9 cellular contexts compared by ENCODE assay signal in the genomic region with DNA sequence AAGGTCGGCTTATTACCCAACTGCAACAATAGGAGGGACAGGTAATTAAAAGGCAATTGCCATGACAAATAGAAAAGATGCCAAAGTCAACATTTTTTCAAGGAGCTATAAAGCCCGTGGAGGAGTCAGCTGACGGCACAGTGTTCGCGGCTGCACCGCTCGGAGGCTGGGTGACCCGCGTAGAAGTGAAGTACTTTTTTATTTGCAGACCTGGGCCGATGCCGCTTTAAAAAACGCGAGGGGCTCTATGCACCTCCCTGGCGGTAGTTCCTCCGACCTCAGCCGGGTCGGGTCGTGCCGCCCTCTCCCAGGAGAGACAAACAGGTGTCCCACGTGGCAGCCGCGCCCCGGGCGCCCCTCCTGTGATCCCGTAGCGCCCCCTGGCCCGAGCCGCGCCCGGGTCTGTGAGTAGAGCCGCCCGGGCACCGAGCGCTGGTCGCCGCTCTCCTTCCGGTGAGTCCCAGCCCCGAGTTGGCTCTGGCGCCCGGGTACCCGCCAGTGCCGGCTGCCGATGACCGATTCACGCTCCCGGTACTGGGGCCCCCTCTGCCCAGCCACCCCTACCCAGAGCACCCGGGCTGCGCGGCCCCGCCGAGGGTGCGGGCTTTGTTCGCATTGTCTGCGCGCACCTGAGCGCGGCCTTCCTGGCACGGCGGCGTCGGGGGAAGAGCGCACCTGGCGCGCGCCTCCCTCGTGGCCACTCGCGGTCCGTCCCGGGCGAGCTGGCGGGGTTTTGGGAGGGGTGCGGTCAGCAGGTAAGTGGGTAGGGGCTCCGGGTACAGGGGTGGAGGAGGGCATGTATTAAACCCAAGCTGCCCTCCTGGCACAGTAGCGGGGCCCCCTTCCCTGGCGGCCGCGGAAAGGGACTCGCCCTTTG. TPM values are rescaled to one million over a fixed set of nuclear protein-coding genes. Genes with fewer than 3 reads are reported as not detected.
A peak's percentile ranks its signal among the peaks of the same experiment; 100 is the strongest.
DNase-seq lines count a peak whose midpoint lies in the region; ATAC-seq and TF ChIP-seq lines count a peak whose summit lies in the region.
"Had no signal": no experiment of that assay in that cellular context is flagged by ENCODE, and none has a peak within 500 bp of the region (broad histone marks: within the 10 kb centered on the region; RNA-seq: fewer than 3 reads in every experiment).

A gene with protein sequence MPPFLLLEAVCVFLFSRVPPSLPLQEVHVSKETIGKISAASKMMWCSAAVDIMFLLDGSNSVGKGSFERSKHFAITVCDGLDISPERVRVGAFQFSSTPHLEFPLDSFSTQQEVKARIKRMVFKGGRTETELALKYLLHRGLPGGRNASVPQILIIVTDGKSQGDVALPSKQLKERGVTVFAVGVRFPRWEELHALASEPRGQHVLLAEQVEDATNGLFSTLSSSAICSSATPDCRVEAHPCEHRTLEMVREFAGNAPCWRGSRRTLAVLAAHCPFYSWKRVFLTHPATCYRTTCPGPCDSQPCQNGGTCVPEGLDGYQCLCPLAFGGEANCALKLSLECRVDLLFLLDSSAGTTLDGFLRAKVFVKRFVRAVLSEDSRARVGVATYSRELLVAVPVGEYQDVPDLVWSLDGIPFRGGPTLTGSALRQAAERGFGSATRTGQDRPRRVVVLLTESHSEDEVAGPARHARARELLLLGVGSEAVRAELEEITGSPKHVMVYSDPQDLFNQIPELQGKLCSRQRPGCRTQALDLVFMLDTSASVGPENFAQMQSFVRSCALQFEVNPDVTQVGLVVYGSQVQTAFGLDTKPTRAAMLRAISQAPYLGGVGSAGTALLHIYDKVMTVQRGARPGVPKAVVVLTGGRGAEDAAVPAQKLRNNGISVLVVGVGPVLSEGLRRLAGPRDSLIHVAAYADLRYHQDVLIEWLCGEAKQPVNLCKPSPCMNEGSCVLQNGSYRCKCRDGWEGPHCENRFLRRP (plus strand): TSS at position 138 of the 877 bp plus-strand sequence. CDS start 9,460 bp downstream, outside the sequence.

- TF ChIP-seq CTCF in GM12872 (IDR thresholded peaks at IDR 0.05; ENCODE audit: insufficient read depth, low read depth, low read length) (peak; percentile 28; the same call in 1 of the 3 replicates), lower leg skin (IDR thresholded peaks at IDR 0.05) (no peak), stomach (IDR thresholded peaks at IDR 0.05) (peak in 3 of 7 experiments; percentile 9 to 28 (median 25))

- ATAC-seq in GM19324 (IDR thresholded peaks at IDR 0.05; ENCODE audit: low FRiP score, unreplicated experiment), result no peak

- peak; percentile 72 for DNase-seq in NCI-H2029 (lab: John Stamatoyannopoulos, UW)
- DNase-seq in adipocyte (ENCODE audit: low read depth), result no peak
- DNase-seq in lower leg skin (ENCODE audit: low spot score in 2 of 2), result no peak
- DNase-seq in stomach, result peak; percentile 76
- DNase-seq in A172 (ENCODE audit: low spot score), result no peak
- no peak for DNase-seq in OCI-M1 (lab: John Stamatoyannopoulos, UW)

- peak within 1 kb of the TSS; percentile 75 to 85 (median 83) for H3K27ac ChIP-seq in stomach

- H3K9ac ChIP-seq in adipocyte (ENCODE audit: low read length), result no peak within 1 kb of the TSS

- H3K36me3 ChIP-seq in adipocyte (ENCODE audit: control insufficient read depth, insufficient read depth, low read length, severe bottlenecking) (no peaks in the 10 kb centered on the region), stomach (no peaks in the 10 kb centered on the region)

- H3K27me3 ChIP-seq in adipocyte (replicated peaks; ENCODE audit: control insufficient read depth, insufficient read depth, low read length) (peaks cover 90% of the 10 kb centered on the region), stomach (peaks cover 5 to 82% (median 14%) of the 10 kb centered on the region in 3 donors)

- WGBS in lower leg skin, 2 donors, result 10 to 12% methylated on average over 34 to 56 of the region's 79 CpGs
- WGBS in stomach, 5 donors, result 1 to 4% (median 3%) methylated on average over 12 to 79 of the region's 79 CpGs

- intact Hi-C loops in lower leg skin (cut with DNase I; ENCODE audit: low total_unique reads), result no loop called here
- intact Hi-C loops in stomach (cut with DNase I; ENCODE audit: low total_unique reads), result no loop called here

- no peak for TF ChIP-seq POLR2A in lower leg skin (IDR thresholded peaks at IDR 0.05)
- no peak for TF ChIP-seq POLR2A in stomach (IDR thresholded peaks at IDR 0.05)

- peak within 1 kb of the TSS; percentile 60 for H3K4me3 ChIP-seq in adipocyte (ENCODE audit: low read length)
- peak within 1 kb of the TSS; percentile 27 for H3K4me3 ChIP-seq in lower leg skin (ENCODE audit: low read depth, poor library complexity, severe bottlenecking)
- H3K4me3 ChIP-seq in stomach, result peak within 1 kb of the TSS; percentile 50 to 60 (median 52)

- H3K9me3 ChIP-seq in adipocyte (ENCODE audit: control insufficient read depth, low read length) (no peaks in the 10 kb centered on the region), stomach (no peaks in the 10 kb centered on the region)

- TF ChIP-seq EP300 in stomach (IDR thresholded peaks at IDR 0.05), result no peak

- H3K4me1 ChIP-seq in adipocyte (ENCODE audit: control insufficient read depth, insufficient read depth, low read length), result no peaks in the 10 kb centered on the region
- peaks cover 20 to 42% (median 32%) of the 10 kb centered on the region in 4 donors for H3K4me1 ChIP-seq in stomach

RNA-seq across cellular contexts. Expression of the gene that starts here (rescaled TPM):
- total RNA-seq in lower leg skin (10 to 100 TPM; 14.2 to 21.7 (median 20.6) TPM), stomach (10 to 100 TPM in 2 of 5 donors, 1 to 10 TPM in 3; 2.3 to 20.7 (median 6.4) TPM)
- polyA plus RNA-seq in stomach, result 1 to 10 TPM in 2 of 3 donors, under 1 TPM in 1; 0.46 to 6.2 (median 1.5) TPM
- total RNA-seq in A172 (2014; rRNA removed; shearing (Covaris generic)), result 0.14 TPM in 1 of 2 replicates, not detected in the other
- total RNA-seq: HT1080 had no signal

Comparison
In these comparisons a context has a peak if more than half of its experiments do, and no peak if none do; other contexts are left out.
1. DNase-seq: peak in NCI-H2029 (single experiment) and stomach (single experiment); none in adipocyte (single experiment), lower leg skin (0 of 2), A172 (single experiment) and OCI-M1 (single experiment).
2. Peak in every context shown above with its lines, with median percentiles within 50 percentile points of each other: H3K4me3 ChIP-seq.